In genomic region chr17:80856863-80857488, GRCh38 we compare ENCODE assay signal across 8 cellular contexts.
DNase-seq lines count a peak whose midpoint lies in the region; ATAC-seq and TF ChIP-seq lines count a peak whose summit lies in the region.

No MANE protein-coding gene starts in this region.

- H3K27me3 ChIP-seq in osteoblast (ENCODE audit: insufficient read depth, low read length) (no peaks in the 10 kb centered on the region), thyroid gland (no peaks in the 10 kb centered on the region)

- intact Hi-C loops in thyroid gland (cut with DNase I): no loop called here

- peaks cover 56% of the 10 kb centered on the region for H3K4me1 ChIP-seq in osteoblast (ENCODE audit: insufficient read depth, low read length)
- peaks cover 10 to 12% of the 10 kb centered on the region in 2 donors for H3K4me1 ChIP-seq in thyroid gland

- WGBS in thyroid gland, 2 donors: 90 to 94% methylated on average over 18 of the region's 18 CpGs

- H2AFZ ChIP-seq in osteoblast (ENCODE audit: low read length): no peak overlapping the region

- H3K27ac Mint-ChIP-seq in activated naive CD4-positive, alpha-beta T cell treated with anti-CD3 and anti-CD28 coated beads, Interleukin-2, amount 50 U/mL, for 72 hours: peak overlapping the region; percentile 98 to 100

- H3K27ac ChIP-seq in osteoblast (ENCODE audit: low read depth, low read length) (peak overlapping the region; percentile 100), thyroid gland (no peak overlapping the region)

- H3K4me3 ChIP-seq in osteoblast (ENCODE audit: insufficient read depth, low read length) (peak overlapping the region; percentile 47), thyroid gland (replicated peaks in 1 of 3) (no peak overlapping the region)

- peak in 1 of 2 donors; percentile 62 for DNase-seq in activated naive CD4-positive, alpha-beta T cell treated with anti-CD3 and anti-CD28 coated beads, Interleukin-2, amount 50 U/mL, for 72 hours (ENCODE audit: low spot score in 2 of 2)
- peak; percentile 35 for DNase-seq in osteoblast (ENCODE audit: insufficient read length, low spot score, missing footprints)
- DNase-seq in thyroid gland: no peak
- no peak for DNase-seq in NCI-H2107 (lab: John Stamatoyannopoulos, UW)
- no peak for DNase-seq in Ammon's horn (ENCODE audit: low spot score)

- H3K79me2 ChIP-seq in osteoblast (ENCODE audit: insufficient read depth, low read length): no peaks in the 10 kb centered on the region

- H3K4me2 ChIP-seq in osteoblast (ENCODE audit: insufficient read depth, low read length): peak overlapping the region; percentile 54

- ATAC-seq in GM18861 (IDR thresholded peaks at IDR 0.05; ENCODE audit: unreplicated experiment) (peak; percentile 22), HG03039 (IDR thresholded peaks at IDR 0.05; ENCODE audit: unreplicated experiment) (peak; percentile 7), HG03571 (IDR thresholded peaks at IDR 0.05; ENCODE audit: unreplicated experiment) (no peak)
- ATAC-seq in activated naive CD4-positive, alpha-beta T cell treated with anti-CD3 and anti-CD28 coated beads, Interleukin-2, amount 50 U/mL, for 72 hours: peak; percentile 43 to 50

- H4K20me1 ChIP-seq in osteoblast (ENCODE audit: insufficient read depth, low read length): no peaks in the 10 kb centered on the region

- no peaks in the 10 kb centered on the region for H3K9me3 Mint-ChIP-seq in activated naive CD4-positive, alpha-beta T cell treated with anti-CD3 and anti-CD28 coated beads, Interleukin-2, amount 50 U/mL, for 72 hours

- no peak for TF ChIP-seq CTCF in osteoblast (IDR thresholded peaks at IDR 0.05; ENCODE audit: extremely low read depth, low read depth, low read length)
- no peak for TF ChIP-seq CTCF in thyroid gland (IDR thresholded peaks at IDR 0.05)

- H3K9me3 ChIP-seq in osteoblast (ENCODE audit: low read depth, low read length): no peaks in the 10 kb centered on the region
- no peaks in the 10 kb centered on the region for H3K9me3 ChIP-seq in thyroid gland

- no peak for TF ChIP-seq POLR2A in thyroid gland (IDR thresholded peaks at IDR 0.05)

- H3K36me3 ChIP-seq in osteoblast (ENCODE audit: insufficient read depth, low read length) (peaks cover 6% of the 10 kb centered on the region), thyroid gland (peaks cover 0 to 5% of the 10 kb centered on the region in 2 donors)

- peaks cover 45 to 64% of the 10 kb centered on the region in 2 donors for H3K36me3 Mint-ChIP-seq in activated naive CD4-positive, alpha-beta T cell treated with anti-CD3 and anti-CD28 coated beads, Interleukin-2, amount 50 U/mL, for 72 hours
